Comparison of ENCODE assay signal across 18 cellular contexts in genomic region chr2:203664029-203664755, GRCh38. TPM values are rescaled to one million over a fixed set of nuclear protein-coding genes. Genes with fewer than 3 reads are reported as not detected.
"Had no signal": no experiment of that assay in that cellular context is flagged by ENCODE, and none has a peak within 500 bp of the region (broad histone marks: within the 10 kb centered on the region; RNA-seq: fewer than 3 reads in every experiment).

No MANE protein-coding gene starts in this region.

- FAIRE-seq: colon had no signal

- H3K9me3 ChIP-seq: mucosa of descending colon, tibial nerve had no signal

- H3K4me3 Mint-ChIP-seq: activated B cell treated with CpG ODN at 0.5 μM for 24 hours; activated naive CD8-positive, alpha-beta T cell treated with anti-CD3 and anti-CD28 coated beads for 36 hours; activated T-cell treated with anti-CD3 and anti-CD28 coated beads, Interleukin-2, amount 50 U/mL, for 4 hours; effector memory CD8-positive, alpha-beta T cell; naive thymus-derived CD8-positive, alpha-beta T cell; T-helper 1 cell treated with Interleukin-12 subunit alpha and Interleukin-12 subunit beta and Interleukin-4 antibody, amounts not matched to agents 30 μg/mL and 1 μg/mL, for 36 hours had no signal

- H3K27me3 Mint-ChIP-seq: activated naive CD8-positive, alpha-beta T cell treated with anti-CD3 and anti-CD28 coated beads for 36 hours; effector memory CD8-positive, alpha-beta T cell; naive thymus-derived CD8-positive, alpha-beta T cell; progenitor cell of endocrine pancreas had no signal

- H3K36me3 Mint-ChIP-seq: activated naive CD8-positive, alpha-beta T cell treated with anti-CD3 and anti-CD28 coated beads for 36 hours; naive thymus-derived CD8-positive, alpha-beta T cell had no signal

- ATAC-seq: activated T-cell treated with anti-CD3 and anti-CD28 coated beads, Interleukin-2, amount 50 U/mL, for 4 hours; effector memory CD8-positive, alpha-beta T cell; left colon; mucosa of descending colon; naive thymus-derived CD8-positive, alpha-beta T cell; right cardiac atrium had no signal

- DNase-seq: activated B cell treated with CpG ODN at 0.5 μM for 24 hours; activated effector memory CD4-positive, alpha-beta T cell treated with anti-CD3 and anti-CD28 coated beads, Interleukin-2, amount 50 U/mL, for 16 hours; activated naive CD8-positive, alpha-beta T cell treated with anti-CD3 and anti-CD28 coated beads for 36 hours; activated T-cell treated with anti-CD3 and anti-CD28 coated beads, Interleukin-2, amount 50 U/mL, for 4 hours; aorta; effector memory CD8-positive, alpha-beta T cell; erythroblast; left colon; mucosa of descending colon; naive thymus-derived CD8-positive, alpha-beta T cell; occipital lobe; right cardiac atrium had no signal

- H3K36me3 ChIP-seq: cardiac muscle cell, tibial nerve had no signal

- H3K4me1 ChIP-seq: tibial nerve had no signal

- H3K9me3 Mint-ChIP-seq: activated B cell treated with CpG ODN at 0.5 μM for 24 hours; activated naive CD8-positive, alpha-beta T cell treated with anti-CD3 and anti-CD28 coated beads for 36 hours; activated T-cell treated with anti-CD3 and anti-CD28 coated beads, Interleukin-2, amount 50 U/mL, for 4 hours; effector memory CD8-positive, alpha-beta T cell; naive thymus-derived CD8-positive, alpha-beta T cell; T-helper 1 cell treated with Interleukin-12 subunit alpha and Interleukin-12 subunit beta and Interleukin-4 antibody, amounts not matched to agents 30 μg/mL and 1 μg/mL, for 36 hours had no signal

- H3K27ac ChIP-seq: cardiac muscle cell, tibial nerve had no signal

- H3K27me3 ChIP-seq: cardiac muscle cell, tibial nerve had no signal

- H3K4me2 ChIP-seq: smooth muscle cell had no signal

- H3K4me3 ChIP-seq: cardiac muscle cell, mucosa of descending colon, smooth muscle cell, tibial nerve had no signal

- H3K27ac Mint-ChIP-seq: activated B cell treated with CpG ODN at 0.5 μM for 24 hours; activated naive CD8-positive, alpha-beta T cell treated with anti-CD3 and anti-CD28 coated beads for 36 hours; effector memory CD8-positive, alpha-beta T cell; progenitor cell of endocrine pancreas; T-helper 1 cell treated with Interleukin-12 subunit alpha and Interleukin-12 subunit beta and Interleukin-4 antibody, amounts not matched to agents 30 μg/mL and 1 μg/mL, for 36 hours had no signal

RNA-seq across cellular contexts. Expression of gene CD28, which starts 42.2 kb away (rescaled TPM):
- total RNA-seq: activated B cell treated with CpG ODN at 0.5 μM for 24 hours, cardiac muscle cell, progenitor cell of endocrine pancreas, smooth muscle cell had no signal
- polyA plus RNA-seq: cardiac muscle cell, smooth muscle cell had no signal
